8 cellular contexts compared by ENCODE assay signal in the genomic region with DNA sequence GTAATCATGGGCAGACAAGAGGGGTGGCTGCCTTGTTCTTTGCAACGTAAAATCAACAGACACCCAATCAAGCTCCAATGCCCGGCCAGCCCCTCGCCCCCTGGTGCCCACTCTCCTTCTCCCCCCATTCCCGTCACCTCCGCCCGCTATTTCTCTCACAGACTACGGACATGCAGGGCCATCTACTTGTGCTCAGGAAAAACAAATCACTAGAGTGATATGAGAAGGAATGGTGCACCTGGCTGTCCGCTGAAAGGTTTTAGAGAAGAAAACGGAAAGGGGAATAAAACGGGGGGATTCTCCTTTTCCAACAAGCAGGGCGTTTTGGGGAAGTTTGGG. TPM values are rescaled to one million over a fixed set of nuclear protein-coding genes. Genes with fewer than 3 reads are reported as not detected.
DNase-seq lines count a peak whose midpoint lies in the region; TF ChIP-seq lines count a peak whose summit lies in the region.

No MANE protein-coding gene starts in this region.

- peak overlapping the region; percentile 68 for H2AFZ ChIP-seq in ACC112 (ENCODE audit: low read length, unreplicated experiment)
- peak overlapping the region; percentile 99 for H2AFZ ChIP-seq in mammary epithelial cell (ENCODE audit: low read depth, low read length)

- H3K4me3 ChIP-seq in ACC112 (ENCODE audit: low read depth, low read length): peak overlapping the region; percentile 84
- H3K4me3 ChIP-seq in mammary epithelial cell (replicated peaks in 1 of 3; ENCODE audit: insufficient read depth in 1 of 3, low read depth in 2 of 3, low read length in 3 of 3): peak overlapping the region; percentile 72 to 88 (median 80)
- H3K4me3 ChIP-seq in mucosa of rectum (ENCODE audit: low read length in 2 of 2): peak overlapping the region; percentile 78 to 82

- dilution Hi-C loops in mammary epithelial cell (cut with HindIII; ENCODE audit: low sequenced_read_pairs): no loop called here

- H4K20me1 ChIP-seq in mammary epithelial cell (ENCODE audit: insufficient read depth, low read length): no peaks in the 10 kb centered on the region

- H3K4me3 Mint-ChIP-seq in HFFc6: peak overlapping the region; percentile 63

- H3K27me3 ChIP-seq in ACC112 (ENCODE audit: insufficient read depth, low read length) (peaks cover 88% of the 10 kb centered on the region), mammary epithelial cell (ENCODE audit: insufficient read depth, low read length) (peaks cover 27% of the 10 kb centered on the region), mucosa of rectum (ENCODE audit: control insufficient read depth in 2 of 2, insufficient read depth in 2 of 2, low read length in 2 of 2) (peaks cover 5 to 23% of the 10 kb centered on the region in 2 donors)

- H3K9me3 ChIP-seq in mammary epithelial cell (replicated peaks; ENCODE audit: insufficient read depth, low read length): no peaks in the 10 kb centered on the region
- no peaks in the 10 kb centered on the region for H3K9me3 ChIP-seq in mucosa of rectum (ENCODE audit: control insufficient read depth in 2 of 2, low read length in 2 of 2)

- H3K79me2 ChIP-seq in ACC112 (ENCODE audit: control insufficient read depth, insufficient read depth, low read length, unreplicated experiment) (no peaks in the 10 kb centered on the region), mammary epithelial cell (ENCODE audit: insufficient read depth, low read length) (no peaks in the 10 kb centered on the region)

- DNase-seq in HFFc6 (no peak), mammary epithelial cell (no peak), cerebellar cortex (ENCODE audit: low spot score) (no peak), GM19240 (ENCODE audit: insufficient read length, low spot score) (no peak), GM10248 (ENCODE audit: extremely low spot score) (no peak), NCI-H526 treated with DMSO at 0.1 percent for 48 hours (lab: John Stamatoyannopoulos, UW) (no peak)

- POLR2A ChIA-PET in GM10248 (lab: Yijun Ruan, JAX): no interaction called here

- in situ Hi-C loops in mammary epithelial cell (cut with MboI; ENCODE audit: low sequenced_read_pairs in 2 of 2): no loop called here

- H3K36me3 Mint-ChIP-seq in HFFc6 (ENCODE audit: low read depth): no peaks in the 10 kb centered on the region

- intact Hi-C loops in mammary epithelial cell (cut with micrococcal nuclease): loop anchor here (2.0 to 10.0 kb wide), 3 partner anchors 140 to 952 kb away; partner anchors contain the start of gene ZNF800

- H3K4me1 ChIP-seq in ACC112 (ENCODE audit: control insufficient read depth, insufficient read depth, low read length, unreplicated experiment) (no peaks in the 10 kb centered on the region), mammary epithelial cell (ENCODE audit: insufficient read depth, low read length) (peaks cover 22% of the 10 kb centered on the region), mucosa of rectum (ENCODE audit: control insufficient read depth in 2 of 2, insufficient read depth in 2 of 2, low read length in 2 of 2) (peaks cover 9 to 18% of the 10 kb centered on the region in 2 donors)

- no peak overlapping the region for H3K27ac Mint-ChIP-seq in HFFc6

- BruUV-seq in mammary epithelial cell (replicated peaks; lab: Mats Ljungman, UMichigan): no TSS peak

- peak overlapping the region; percentile 99 for H3K4me2 ChIP-seq in mammary epithelial cell (ENCODE audit: insufficient read depth, low read depth, low read length)

- CTCF ChIA-PET in mammary epithelial cell (lab: Charles Lee; ENCODE audit: low non-redundant PET): no interaction called here
- CTCF ChIA-PET in GM10248 (lab: Yijun Ruan, JAX): interaction anchor here (1.4 to 4.5 kb wide), 3 partner anchors 7 to 449 kb away, joined by 4 to 26 read pairs (median 22); no protein-coding TSS in a partner anchor

- H3K9ac ChIP-seq in mammary epithelial cell (ENCODE audit: insufficient read depth, low read length) (no peak overlapping the region), mucosa of rectum (ENCODE audit: low read depth in 1 of 2, low read length in 2 of 2) (peak overlapping the region in 1 of 2 donors; percentile 23)

- WGBS in mammary epithelial cell (ENCODE audit: low coverage, missing lambda C conversion rate): 0% methylated on average over 7 of the region's 11 CpGs

- H3K36me3 ChIP-seq in ACC112 (ENCODE audit: insufficient read depth, low read length) (no peaks in the 10 kb centered on the region), mammary epithelial cell (ENCODE audit: insufficient read depth, low read length) (no peaks in the 10 kb centered on the region), mucosa of rectum (ENCODE audit: control insufficient read depth in 2 of 2, insufficient read depth in 2 of 2, low read length in 2 of 2) (no peaks in the 10 kb centered on the region)

- no peaks in the 10 kb centered on the region for H3K9me3 Mint-ChIP-seq in HFFc6

- peaks cover 6% of the 10 kb centered on the region; the same call in 1 of the 2 replicates for H3K4me1 Mint-ChIP-seq in HFFc6 (ENCODE audit: low read depth)

- H3K27ac ChIP-seq in ACC112 (ENCODE audit: low read depth, low read length) (no peak overlapping the region), mammary epithelial cell (ENCODE audit: insufficient read depth, low read depth, low read length) (no peak overlapping the region), mucosa of rectum (ENCODE audit: low read depth in 2 of 2, low read length in 2 of 2) (no peak overlapping the region)

- no peak for TF ChIP-seq CTCF in HFFc6 (IDR thresholded peaks at IDR 0.05)
- TF ChIP-seq CTCF in mammary epithelial cell (conservative IDR thresholded peaks at IDR 0.05 in 1 of 2, IDR thresholded peaks at IDR 0.05 in 1 of 2; ENCODE audit: extremely low read depth in 1 of 2, insufficient read depth in 1 of 2, low read depth in 1 of 2, low read length in 2 of 2): no peak
- TF ChIP-seq CTCF in GM10248 (IDR thresholded peaks at IDR 0.05; ENCODE audit: control extremely low read depth, extremely low read depth, low read depth, missing control alignments): no peak

- H3K27me3 Mint-ChIP-seq in HFFc6 (ENCODE audit: insufficient read depth): peaks cover 30% of the 10 kb centered on the region

RNA-seq across cellular contexts. Expression of gene GRM8, which starts 0.4 kb away (rescaled TPM):
- total RNA-seq in HFFc6 (2021; fragmentation: NEBNext Ultra II Directional; extraction: Animal tissue kit (Norgen Biotek cat#: 25700)): not detected
- total RNA-seq in mammary epithelial cell: not detected
- not detected for polyA plus RNA-seq in mammary epithelial cell
- polyA minus RNA-seq in mammary epithelial cell: not detected
